Comparison of ENCODE assay signal across 8 cellular contexts in the genomic region with DNA sequence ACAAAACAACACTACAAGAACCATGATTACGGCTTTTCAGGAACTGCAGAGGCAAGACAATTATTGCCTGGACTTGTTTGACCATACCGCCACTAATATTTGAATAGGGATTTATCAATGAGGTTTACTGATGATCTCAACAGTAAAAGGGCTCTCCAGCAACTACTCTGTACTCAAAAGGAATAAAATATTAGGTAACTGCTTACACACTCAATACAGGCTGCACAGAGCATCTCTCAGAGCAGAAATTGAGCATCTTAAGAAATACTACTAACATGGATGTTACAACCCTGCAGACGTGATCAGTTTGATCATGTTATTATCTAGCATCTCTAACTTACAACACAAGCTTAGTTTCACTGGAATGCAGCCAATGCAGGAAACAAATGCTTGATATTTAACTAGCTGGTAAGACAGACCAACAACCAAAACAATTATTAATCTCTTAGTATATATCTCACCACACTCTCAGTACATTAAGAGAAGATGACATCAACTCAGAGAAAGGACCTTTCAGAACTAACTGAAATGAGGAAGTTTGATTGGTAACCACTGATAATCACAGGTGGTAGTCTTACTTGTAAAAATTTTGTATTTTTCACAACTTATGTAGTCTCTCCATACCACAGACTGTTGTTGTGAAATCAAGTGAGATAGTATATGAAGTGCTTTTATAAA. TPM values are rescaled to one million over a fixed set of nuclear protein-coding genes. Genes with fewer than 3 reads are reported as not detected.
A peak's percentile ranks its signal among the peaks of the same experiment; 100 is the strongest.
DNase-seq lines count a peak whose midpoint lies in the region; ATAC-seq and TF ChIP-seq lines count a peak whose summit lies in the region.

No MANE protein-coding gene starts in this region.

- H3K4me1 Mint-ChIP-seq in activated T-helper 17 cell treated with anti-CD3 and anti-CD28 coated beads, Interleukin-2, amount 50 U/mL, for 72 hours: peaks cover 43% of the 10 kb centered on the region

- peaks cover 58% of the 10 kb centered on the region for H3K36me3 Mint-ChIP-seq in activated T-helper 17 cell treated with anti-CD3 and anti-CD28 coated beads, Interleukin-2, amount 50 U/mL, for 72 hours (ENCODE audit: low read depth)

- H3K4me1 ChIP-seq in SK-N-SH (ENCODE audit: control insufficient read depth in 1 of 2, insufficient read depth in 2 of 2, low read depth in 1 of 2, low read length in 1 of 2) (peaks cover 28 to 40% of the 10 kb centered on the region in 2 experiments), heart left ventricle (peaks cover 0 to 63% (median 48%) of the 10 kb centered on the region in 12 donors)

- no peaks in the 10 kb centered on the region for H3K27me3 Mint-ChIP-seq in activated T-helper 17 cell treated with anti-CD3 and anti-CD28 coated beads, Interleukin-2, amount 50 U/mL, for 72 hours

- H3K36me3 ChIP-seq in SK-N-SH (replicated peaks in 1 of 2; ENCODE audit: control insufficient read depth in 1 of 2, insufficient read depth in 2 of 2, low read length in 1 of 2): peaks cover 0 to 12% of the 10 kb centered on the region in 2 experiments
- H3K36me3 ChIP-seq in heart left ventricle: peaks cover 0 to 6% (median 0%) of the 10 kb centered on the region in 9 donors

- no peaks in the 10 kb centered on the region for H3K9me3 Mint-ChIP-seq in activated T-helper 17 cell treated with anti-CD3 and anti-CD28 coated beads, Interleukin-2, amount 50 U/mL, for 72 hours

- CTCF ChIA-PET in SK-N-SH (lab: Yijun Ruan, JAX): interaction anchor here (1.7 kb wide), 1 partner anchor 12 kb away, joined by 6 read pairs; no protein-coding TSS in a partner anchor

- H3K4me3 ChIP-seq in SK-N-SH (ENCODE audit: low read depth in 2 of 2, low read length in 1 of 2) (no peak overlapping the region), heart left ventricle (no peak overlapping the region)

- H3K27ac ChIP-seq in SK-N-SH (ENCODE audit: low read depth in 2 of 2, low read length in 1 of 2): peak overlapping the region in 1 of 2 experiments; percentile 12; a peak in 1 of 4 replicates
- H3K27ac ChIP-seq in heart left ventricle: no peak overlapping the region

- H3K79me2 ChIP-seq in SK-N-SH (ENCODE audit: insufficient read depth): peaks cover 100% of the 10 kb centered on the region

- TF ChIP-seq POLR2A in heart left ventricle (IDR thresholded peaks at IDR 0.05): no peak

- H3K4me2 ChIP-seq in SK-N-SH: no peak overlapping the region; the same call in 1 of the 2 replicates

- TF ChIP-seq RAD21 in SK-N-SH (IDR thresholded peaks at IDR 0.05; ENCODE audit: low read length): no peak

- TF ChIP-seq CTCF in SK-N-SH (IDR thresholded peaks at IDR 0.05) (no peak), heart left ventricle (IDR thresholded peaks at IDR 0.05) (no peak)

- TF ChIP-seq EP300 in SK-N-SH (IDR thresholded peaks at IDR 0.05; ENCODE audit: borderline replicate concordance in 1 of 2, low read depth in 1 of 2, low read length in 1 of 2): no peak

- intact Hi-C loops in heart left ventricle (cut with DNase I): no loop called here

- ATAC-seq in SK-N-SH treated with all-trans-retinoic acid at 6 μM for 48 hours (no peak; the same call in 2 of the 3 replicates), HG03135 (IDR thresholded peaks at IDR 0.05; ENCODE audit: unreplicated experiment) (peak; percentile 77), heart left ventricle (no peak), GM19023 (IDR thresholded peaks at IDR 0.05; ENCODE audit: unreplicated experiment) (no peak)
- no peak for ATAC-seq in activated T-helper 17 cell treated with anti-CD3 and anti-CD28 coated beads, Interleukin-2, amount 50 U/mL, for 72 hours (replicated peaks)

- H3F3A ChIP-seq in SK-N-SH (replicated peaks; ENCODE audit: insufficient read depth): peaks cover 36% of the 10 kb centered on the region

- H3K9me3 ChIP-seq in SK-N-SH: no peaks in the 10 kb centered on the region
- no peaks in the 10 kb centered on the region for H3K9me3 ChIP-seq in heart left ventricle

- H3K9ac ChIP-seq in SK-N-SH: no peak overlapping the region

- POLR2A ChIA-PET in SK-N-SH (lab: Yijun Ruan, JAX): no interaction called here

- H3K4me3 Mint-ChIP-seq in activated T-helper 17 cell treated with anti-CD3 and anti-CD28 coated beads, Interleukin-2, amount 50 U/mL, for 72 hours: no peak overlapping the region

- H3K27ac Mint-ChIP-seq in activated T-helper 17 cell treated with anti-CD3 and anti-CD28 coated beads, Interleukin-2, amount 50 U/mL, for 72 hours: peak overlapping the region; percentile 56

- WGBS in SK-N-SH (ENCODE audit: low lambda C conversion rate): 74% methylated on average over 3 of the region's 3 CpGs
- WGBS in heart left ventricle, 4 donors: 66 to 72% (median 69%) methylated on average over 3 of the region's 3 CpGs

- H3K27me3 ChIP-seq in SK-N-SH (ENCODE audit: insufficient read depth) (no peaks in the 10 kb centered on the region), heart left ventricle (no peaks in the 10 kb centered on the region)

- no peak for DNase-seq in SK-N-SH
- peak; percentile 85 for DNase-seq in renal cortical epithelial cell (ENCODE audit: low read depth)
- no peak for DNase-seq in heart left ventricle
- DNase-seq in stimulated activated CD4-positive, alpha-beta T cell treated with anti-CD3 and anti-CD28 coated beads, Interleukin-4, amount 100 ng/mL, for 1 hour: no peak

- no peaks in the 10 kb centered on the region for H3K9me2 ChIP-seq in SK-N-SH

- peaks cover 99% of the 10 kb centered on the region for H4K20me1 ChIP-seq in SK-N-SH (ENCODE audit: insufficient read depth)

- H2AFZ ChIP-seq in SK-N-SH (ENCODE audit: low read depth): no peak overlapping the region

TF ChIP-seq in SK-N-SH, 30 proteins besides CTCF, POLR2A, EP300 and RAD21:
- TF ChIP-seq FOXJ3 (CRISPR knock-in tag; IDR thresholded peaks at IDR 0.05): no peak
- no peak for TF ChIP-seq PBX3 (IDR thresholded peaks at IDR 0.05)
- peak; percentile 29; the same call in 1 of the 2 replicates for TF ChIP-seq NFIC (IDR thresholded peaks at IDR 0.05; ENCODE audit: borderline replicate concordance)
- TF ChIP-seq USF2 (IDR thresholded peaks at IDR 0.05; ENCODE audit: borderline replicate concordance, low read depth, low read length): no peak
- TF ChIP-seq TEAD4 (IDR thresholded peaks at IDR 0.05; ENCODE audit: borderline replicate concordance, insufficient read depth): no peak
- no peak for TF ChIP-seq RXRA (IDR thresholded peaks at IDR 0.05; ENCODE audit: borderline replicate concordance, low read depth)

TF ChIP-seq in SK-N-SH treated with all-trans-retinoic acid at 6 μM for 48 hours, 23 proteins besides CTCF, POLR2A, EP300 and RAD21:
- TF ChIP-seq PATZ1 (CRISPR knock-in tag; IDR thresholded peaks at IDR 0.05; ENCODE audit: borderline replicate concordance) (no peak), ZNF8 (CRISPR knock-in tag; IDR thresholded peaks at IDR 0.05) (no peak), ZNF70 (CRISPR knock-in tag; IDR thresholded peaks at IDR 0.05) (no peak), ZFP3 (CRISPR knock-in tag; IDR thresholded peaks at IDR 0.05) (no peak), ARNTL (CRISPR knock-in tag; IDR thresholded peaks at IDR 0.05; ENCODE audit: borderline replicate concordance, low read depth) (no peak), ZC3H10 (CRISPR knock-in tag; IDR thresholded peaks at IDR 0.05) (no peak), TCF4 (CRISPR knock-in tag; IDR thresholded peaks at IDR 0.05; ENCODE audit: borderline replicate concordance) (no peak), TOX (CRISPR knock-in tag; IDR thresholded peaks at IDR 0.05; ENCODE audit: borderline replicate concordance) (no peak), OSR1 (CRISPR knock-in tag; IDR thresholded peaks at IDR 0.05) (no peak), SNAI2 (CRISPR knock-in tag; IDR thresholded peaks at IDR 0.05) (no peak)

RNA-seq across cellular contexts. Expression of gene PUM1, which starts 52.2 kb away (rescaled TPM):
- polyA plus RNA-seq in SK-N-SH (2012; rRNA removed) (51.0 and 66.7 TPM in 2 replicates), heart left ventricle (10 to 100 TPM; 19.2 to 33.6 TPM)
- polyA plus RNA-seq in SK-N-SH (2012; cell fraction: cytosol; rRNA removed): 42.6 and 45.2 TPM in 2 replicates
- 119 and 122 TPM in 2 replicates for polyA plus RNA-seq in SK-N-SH (2012; cell fraction: nucleus; rRNA removed)
- total RNA-seq in activated T-helper 17 cell treated with anti-CD3 and anti-CD28 coated beads, Interleukin-2, amount 50 U/mL, for 72 hours: 100 to 1,000 TPM; 109 to 114 TPM
- total RNA-seq in renal cortical epithelial cell (47.8 and 185 TPM in 2 replicates), heart left ventricle (10 to 100 TPM; 60.4 to 96.3 (median 75.8) TPM)
